ENCODE assay signal across 18 cellular contexts in the genomic region with DNA sequence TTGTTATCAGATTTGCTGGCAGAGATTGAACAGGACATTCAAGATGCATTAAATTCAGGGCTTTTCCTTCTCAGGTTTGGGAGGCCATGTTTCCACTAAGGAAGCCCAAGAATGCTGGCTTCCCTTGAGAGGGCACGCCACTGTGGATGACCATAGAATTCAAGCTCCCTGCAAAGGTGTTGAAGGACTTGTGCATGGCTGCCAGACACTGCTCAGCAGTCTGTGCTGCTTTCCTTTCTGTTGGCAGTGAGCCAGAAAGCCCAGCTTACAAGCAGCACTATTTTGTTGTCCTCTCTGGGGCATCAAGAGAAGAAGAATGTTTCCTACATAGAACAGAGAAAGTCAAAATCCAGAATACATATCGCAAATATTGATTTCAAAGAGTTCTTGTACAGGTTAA.
DNase-seq lines count a peak whose midpoint lies in the region; ATAC-seq and TF ChIP-seq lines count a peak whose summit lies in the region.
"Had no signal": no experiment of that assay in that cellular context is flagged by ENCODE, and none has a peak within 500 bp of the region (broad histone marks: within the 10 kb centered on the region; RNA-seq: fewer than 3 reads in every experiment).

No MANE protein-coding gene starts in this region.

- TF ChIP-seq CTCF in BE2C (IDR thresholded peaks at IDR 0.05; ENCODE audit: low read depth, low read length), result no peak
- TF ChIP-seq CTCF in GM23338 (conservative IDR thresholded peaks at IDR 0.05; ENCODE audit: low read depth in 2 of 2), result no peak

- H3K27ac ChIP-seq in GM23338 (ENCODE audit: low read depth), result no peak overlapping the region
- H3K27ac ChIP-seq: spleen, tibial nerve had no signal

- H3K79me2 ChIP-seq in GM23338 (replicated peaks; ENCODE audit: insufficient read depth), result no peaks in the 10 kb centered on the region

- 0 out of 2 replicates have a peak, but pooled peaks cover 3% of the 10 kb centered on the region for H3K9me2 ChIP-seq in GM23338 (ENCODE audit: insufficient read depth)

- H3K36me3 ChIP-seq in BE2C (no peaks in the 10 kb centered on the region), GM23338 (ENCODE audit: insufficient read depth) (no peaks in the 10 kb centered on the region)
- H3K36me3 ChIP-seq: spleen, tibial nerve had no signal

- H4K20me1 ChIP-seq in GM23338 (replicated peaks; ENCODE audit: insufficient read depth), result no peaks in the 10 kb centered on the region

- no peaks in the 10 kb centered on the region for H3K36me3 Mint-ChIP-seq in GM23338 (ENCODE audit: low read depth)
- H3K36me3 Mint-ChIP-seq: stimulated activated memory B cell treated with anti-CD40 and anti-IgM and Interleukin-4, amounts not matched to agents 10 μg/mL and 1 μg/mL and 100 μg/mL, for 72 hours had no signal

- peaks cover 37% of the 10 kb centered on the region for H3K4me1 Mint-ChIP-seq in GM23338
- H3K4me1 Mint-ChIP-seq: B cell; stimulated activated memory B cell treated with anti-CD40 and anti-IgM and Interleukin-4, amounts not matched to agents 10 μg/mL and 1 μg/mL and 100 μg/mL, for 72 hours had no signal

- no peaks in the 10 kb centered on the region for H3K27me3 ChIP-seq in BE2C
- H3K27me3 ChIP-seq in GM23338 (ENCODE audit: insufficient read depth), result no peaks in the 10 kb centered on the region
- H3K27me3 ChIP-seq: spleen, tibial nerve had no signal

- H3K27me3 Mint-ChIP-seq in GM23338 (ENCODE audit: insufficient read depth, low read depth, poor library complexity), result peaks cover 1% of the 10 kb centered on the region
- H3K27me3 Mint-ChIP-seq: B cell; stimulated activated memory B cell treated with anti-CD40 and anti-IgM and Interleukin-4, amounts not matched to agents 10 μg/mL and 1 μg/mL and 100 μg/mL, for 72 hours had no signal

- 0 out of 2 replicates have a peak overlapping the region, but pooled peaks have one; percentile 50 for H3K4me2 ChIP-seq in GM23338

- H3K4me3 Mint-ChIP-seq in GM23338, result no peak overlapping the region
- H3K4me3 Mint-ChIP-seq: B cell; HFFc6; stimulated activated memory B cell treated with anti-CD40 and anti-IgM and Interleukin-4, amounts not matched to agents 10 μg/mL and 1 μg/mL and 100 μg/mL, for 72 hours had no signal

- H2AFZ ChIP-seq in GM23338, result 0 out of 2 replicates have a peak overlapping the region, but pooled peaks have one; percentile 4

- DNase-seq in BE2C (peak; percentile 80), GM23338 (ENCODE audit: low spot score) (peak; percentile 11), NCI-H2227 (lab: John Stamatoyannopoulos, UW; ENCODE audit: unreplicated experiment) (peak; percentile 58), glomerular visceral epithelial cell (ENCODE audit: extremely low spot score) (peak; percentile 7), inferior parietal cortex (ENCODE audit: extremely low spot score) (no peak), occipital lobe (lab: John Stamatoyannopoulos, UW) (no peak), HPDE6-E6E7 (ENCODE audit: extremely low spot score) (no peak), GM03348 (ENCODE audit: low spot score) (no peak)
- DNase-seq: activated effector memory CD4-positive, alpha-beta T cell treated with anti-CD3 and anti-CD28 coated beads, Interleukin-2, amount 50 U/mL, for 16 hours; amniotic stem cell; HFFc6; IMR-90; left ventricle myocardium superior; spleen had no signal

- no peaks in the 10 kb centered on the region for H3K9me3 ChIP-seq in BE2C
- H3K9me3 ChIP-seq: tibial nerve had no signal

- H3K4me1 ChIP-seq in BE2C, result peaks cover 8% of the 10 kb centered on the region
- peaks cover 32% of the 10 kb centered on the region for H3K4me1 ChIP-seq in GM23338 (ENCODE audit: insufficient read depth)
- H3K4me1 ChIP-seq: spleen, tibial nerve had no signal

- H3K4me3 ChIP-seq in BE2C (ENCODE audit: low read depth, low read length) (no peak overlapping the region), GM23338 (no peak overlapping the region)
- H3K4me3 ChIP-seq: spleen, tibial nerve had no signal

- H3F3A ChIP-seq in GM23338 (replicated peaks; ENCODE audit: low read depth), result no peaks in the 10 kb centered on the region

- H3K27ac Mint-ChIP-seq in GM23338, result no peak overlapping the region
- H3K27ac Mint-ChIP-seq: B cell; HFFc6; stimulated activated memory B cell treated with anti-CD40 and anti-IgM and Interleukin-4, amounts not matched to agents 10 μg/mL and 1 μg/mL and 100 μg/mL, for 72 hours had no signal

- no peak for ATAC-seq in GM23338
- ATAC-seq: left ventricle myocardium superior; Right ventricle myocardium inferior; stimulated activated memory B cell treated with anti-CD40 and anti-IgM and Interleukin-4, amounts not matched to agents 10 μg/mL and 1 μg/mL and 100 μg/mL, for 72 hours had no signal

- no peaks in the 10 kb centered on the region for H3K9me3 Mint-ChIP-seq in GM23338

TF ChIP-seq in GM23338, 12 proteins besides CTCF, POLR2A, EP300 and RAD21:
- TF ChIP-seq, protein P1, sequence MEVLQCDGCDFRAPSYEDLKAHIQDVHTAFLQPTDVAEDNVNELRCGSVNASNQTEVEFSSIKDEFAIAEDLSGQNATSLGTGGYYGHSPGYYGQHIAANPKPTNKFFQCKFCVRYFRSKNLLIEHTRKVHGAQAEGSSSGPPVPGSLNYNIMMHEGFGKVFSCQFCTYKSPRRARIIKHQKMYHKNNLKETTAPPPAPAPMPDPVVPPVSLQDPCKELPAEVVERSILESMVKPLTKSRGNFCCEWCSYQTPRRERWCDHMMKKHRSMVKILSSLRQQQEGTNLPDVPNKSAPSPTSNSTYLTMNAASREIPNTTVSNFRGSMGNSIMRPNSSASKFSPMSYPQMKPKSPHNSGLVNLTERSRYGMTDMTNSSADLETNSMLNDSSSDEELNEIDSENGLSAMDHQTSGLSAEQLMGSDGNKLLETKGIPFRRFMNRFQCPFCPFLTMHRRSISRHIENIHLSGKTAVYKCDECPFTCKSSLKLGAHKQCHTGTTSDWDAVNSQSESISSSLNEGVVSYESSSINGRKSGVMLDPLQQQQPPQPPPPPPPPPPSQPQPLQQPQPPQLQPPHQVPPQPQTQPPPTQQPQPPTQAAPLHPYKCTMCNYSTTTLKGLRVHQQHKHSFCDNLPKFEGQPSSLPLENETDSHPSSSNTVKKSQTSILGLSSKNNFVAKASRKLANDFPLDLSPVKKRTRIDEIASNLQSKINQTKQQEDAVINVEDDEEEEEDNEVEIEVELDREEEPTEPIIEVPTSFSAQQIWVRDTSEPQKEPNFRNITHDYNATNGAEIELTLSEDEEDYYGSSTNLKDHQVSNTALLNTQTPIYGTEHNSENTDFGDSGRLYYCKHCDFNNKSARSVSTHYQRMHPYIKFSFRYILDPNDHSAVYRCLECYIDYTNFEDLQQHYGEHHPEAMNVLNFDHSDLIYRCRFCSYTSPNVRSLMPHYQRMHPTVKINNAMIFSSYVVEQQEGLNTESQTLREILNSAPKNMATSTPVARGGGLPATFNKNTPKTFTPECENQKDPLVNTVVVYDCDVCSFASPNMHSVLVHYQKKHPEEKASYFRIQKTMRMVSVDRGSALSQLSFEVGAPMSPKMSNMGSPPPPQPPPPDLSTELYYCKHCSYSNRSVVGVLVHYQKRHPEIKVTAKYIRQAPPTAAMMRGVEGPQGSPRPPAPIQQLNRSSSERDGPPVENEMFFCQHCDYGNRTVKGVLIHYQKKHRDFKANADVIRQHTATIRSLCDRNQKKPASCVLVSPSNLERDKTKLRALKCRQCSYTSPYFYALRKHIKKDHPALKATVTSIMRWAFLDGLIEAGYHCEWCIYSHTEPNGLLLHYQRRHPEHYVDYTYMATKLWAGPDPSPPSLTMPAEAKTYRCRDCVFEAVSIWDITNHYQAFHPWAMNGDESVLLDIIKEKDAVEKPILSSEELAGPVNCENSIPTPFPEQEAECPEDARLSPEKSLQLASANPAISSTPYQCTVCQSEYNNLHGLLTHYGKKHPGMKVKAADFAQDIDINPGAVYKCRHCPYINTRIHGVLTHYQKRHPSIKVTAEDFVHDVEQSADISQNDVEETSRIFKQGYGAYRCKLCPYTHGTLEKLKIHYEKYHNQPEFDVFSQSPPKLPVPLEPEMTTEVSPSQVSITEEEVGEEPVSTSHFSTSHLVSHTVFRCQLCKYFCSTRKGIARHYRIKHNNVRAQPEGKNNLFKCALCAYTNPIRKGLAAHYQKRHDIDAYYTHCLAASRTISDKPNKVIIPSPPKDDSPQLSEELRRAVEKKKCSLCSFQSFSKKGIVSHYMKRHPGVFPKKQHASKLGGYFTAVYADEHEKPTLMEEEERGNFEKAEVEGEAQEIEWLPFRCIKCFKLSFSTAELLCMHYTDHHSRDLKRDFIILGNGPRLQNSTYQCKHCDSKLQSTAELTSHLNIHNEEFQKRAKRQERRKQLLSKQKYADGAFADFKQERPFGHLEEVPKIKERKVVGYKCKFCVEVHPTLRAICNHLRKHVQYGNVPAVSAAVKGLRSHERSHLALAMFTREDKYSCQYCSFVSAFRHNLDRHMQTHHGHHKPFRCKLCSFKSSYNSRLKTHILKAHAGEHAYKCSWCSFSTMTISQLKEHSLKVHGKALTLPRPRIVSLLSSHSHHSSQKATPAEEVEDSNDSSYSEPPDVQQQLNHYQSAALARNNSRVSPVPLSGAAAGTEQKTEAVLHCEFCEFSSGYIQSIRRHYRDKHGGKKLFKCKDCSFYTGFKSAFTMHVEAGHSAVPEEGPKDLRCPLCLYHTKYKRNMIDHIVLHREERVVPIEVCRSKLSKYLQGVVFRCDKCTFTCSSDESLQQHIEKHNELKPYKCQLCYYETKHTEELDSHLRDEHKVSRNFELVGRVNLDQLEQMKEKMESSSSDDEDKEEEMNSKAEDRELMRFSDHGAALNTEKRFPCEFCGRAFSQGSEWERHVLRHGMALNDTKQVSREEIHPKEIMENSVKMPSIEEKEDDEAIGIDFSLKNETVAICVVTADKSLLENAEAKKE (CRISPR knock-in tag; IDR thresholded peaks at IDR 0.05), result 0 out of 2 replicates have a peak, but pooled peaks have one; percentile 16
- TF ChIP-seq NANOG (IDR thresholded peaks at IDR 0.05; ENCODE audit: borderline replicate concordance), result no peak
- TF ChIP-seq, protein P2, sequence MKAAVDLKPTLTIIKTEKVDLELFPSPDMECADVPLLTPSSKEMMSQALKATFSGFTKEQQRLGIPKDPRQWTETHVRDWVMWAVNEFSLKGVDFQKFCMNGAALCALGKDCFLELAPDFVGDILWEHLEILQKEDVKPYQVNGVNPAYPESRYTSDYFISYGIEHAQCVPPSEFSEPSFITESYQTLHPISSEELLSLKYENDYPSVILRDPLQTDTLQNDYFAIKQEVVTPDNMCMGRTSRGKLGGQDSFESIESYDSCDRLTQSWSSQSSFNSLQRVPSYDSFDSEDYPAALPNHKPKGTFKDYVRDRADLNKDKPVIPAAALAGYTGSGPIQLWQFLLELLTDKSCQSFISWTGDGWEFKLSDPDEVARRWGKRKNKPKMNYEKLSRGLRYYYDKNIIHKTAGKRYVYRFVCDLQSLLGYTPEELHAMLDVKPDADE (IDR thresholded peaks at IDR 0.05), result no peak
- no peak for TF ChIP-seq EZH2phosphoT487 (IDR thresholded peaks at IDR 0.05; ENCODE audit: unreplicated experiment)
- TF ChIP-seq JUNB (IDR thresholded peaks at IDR 0.05; ENCODE audit: unreplicated experiment), result no peak
TF ChIP-seq in GM23338: peak in this region for 1.

Comparison
In these comparisons a context has a peak if more than half of its experiments do, and no peak if none do; other contexts are left out.
1. DNase-seq: peak in BE2C (single experiment), GM23338 (single experiment), NCI-H2227 (single experiment) and glomerular visceral epithelial cell (single experiment); none in inferior parietal cortex (single experiment), occipital lobe (single experiment), HPDE6-E6E7 (single experiment) and GM03348 (single experiment).